In genomic region chr3:88131695-88132094, GRCh38 we compare ENCODE assay signal across 1 cellular context.
TF ChIP-seq lines count a peak whose summit lies in the region.

No MANE protein-coding gene starts in this region.

TF ChIP-seq in SK-N-SH, 30 proteins besides CTCF, POLR2A, EP300 and RAD21:
- TF ChIP-seq SIN3A (IDR thresholded peaks at IDR 0.05; ENCODE audit: borderline replicate concordance, low read depth, low read length), result no peak
- no peak for TF ChIP-seq JUND (IDR thresholded peaks at IDR 0.05)
- TF ChIP-seq FOXJ3 (CRISPR knock-in tag; IDR thresholded peaks at IDR 0.05), result no peak
- peak; percentile 21; the same call in 1 of the 2 replicates for TF ChIP-seq FOSL2 (IDR thresholded peaks at IDR 0.05; ENCODE audit: borderline replicate concordance, low read depth)
- no peak for TF ChIP-seq REST (IDR thresholded peaks at IDR 0.05; ENCODE audit: low read depth, low read length)
- no peak for TF ChIP-seq SMC3 (IDR thresholded peaks at IDR 0.05; ENCODE audit: low read depth, low read length)
- TF ChIP-seq YY1 (IDR thresholded peaks at IDR 0.05; ENCODE audit: low read depth), result no peak
- TF ChIP-seq MXI1 (IDR thresholded peaks at IDR 0.05; ENCODE audit: low read depth, low read length), result no peak
- 0 out of 2 replicates have a peak, but pooled peaks have one; percentile 14 for TF ChIP-seq TCF12 (IDR thresholded peaks at IDR 0.05)
- peak; percentile 25; the same call in 1 of the 2 replicates for TF ChIP-seq PBX3 (IDR thresholded peaks at IDR 0.05)
